Comparison of ENCODE assay signal across 8 cellular contexts in genomic region chr21:15062566-15062965, GRCh38. TPM values are rescaled to one million over a fixed set of nuclear protein-coding genes. Genes with fewer than 3 reads are reported as not detected.
DNase-seq lines count a peak whose midpoint lies in the region; ATAC-seq and TF ChIP-seq lines count a peak whose summit lies in the region.

No MANE protein-coding gene starts in this region.

- ATAC-seq in GM18870 (IDR thresholded peaks at IDR 0.05; ENCODE audit: unreplicated experiment) (no peak), GM21367 (IDR thresholded peaks at IDR 0.05; ENCODE audit: unreplicated experiment) (no peak)

- H3K27ac Mint-ChIP-seq in nephron = peak overlapping the region; percentile 92 to 100 (median 95)

- H3K4me1 Mint-ChIP-seq in nephron = peaks cover 55% of the 10 kb centered on the region

- H3K27me3 Mint-ChIP-seq in nephron (ENCODE audit: low read depth) = peaks cover 4% of the 10 kb centered on the region

- H3K36me3 ChIP-seq in ES-I3 (ENCODE audit: insufficient read depth, low read length) = no peaks in the 10 kb centered on the region
- no peaks in the 10 kb centered on the region for H3K36me3 ChIP-seq in HAP-1 (replicated peaks)

- in situ Hi-C loops in HAP-1 (cut with MboI; ENCODE audit: low sequenced_read_pairs) = no loop called here

- H3K9me3 ChIP-seq in ES-I3 (ENCODE audit: control insufficient read depth, insufficient read depth, low read length) (no peaks in the 10 kb centered on the region), HAP-1 (no peaks in the 10 kb centered on the region)

- H3K9ac ChIP-seq in ES-I3 (ENCODE audit: low read depth, low read length) = peak overlapping the region; percentile 80

- H3K27me3 ChIP-seq in HAP-1 (ENCODE audit: low read depth) = peaks cover 26% of the 10 kb centered on the region

- no peak overlapping the region; the same call in 1 of the 2 replicates for H3K4me3 ChIP-seq in HAP-1

- peaks cover 9% of the 10 kb centered on the region for H3K36me3 Mint-ChIP-seq in nephron (ENCODE audit: low read depth)

- no peaks in the 10 kb centered on the region for H3K9me3 Mint-ChIP-seq in nephron

- DNase-seq in NCI-H82 treated with DMSO at 0.1 percent for 48 hours (lab: John Stamatoyannopoulos, UW; ENCODE audit: unreplicated experiment) (peak; percentile 51), dermis microvascular lymphatic vessel endothelial cell (ENCODE audit: low read depth in 2 of 2) (peak; percentile 26 to 31), HAP-1 (ENCODE audit: low spot score in 2 of 2) (no peak), D341Med (ENCODE audit: low spot score) (no peak)

- H3K4me1 ChIP-seq in ES-I3 (ENCODE audit: insufficient read depth, low read length) (peaks cover 32% of the 10 kb centered on the region), HAP-1 (peaks cover 7% of the 10 kb centered on the region)

- H3K4me3 Mint-ChIP-seq in nephron = peak overlapping the region; percentile 95 to 97 (median 96)

- TF ChIP-seq CTCF in nephron (IDR thresholded peaks at IDR 0.05; ENCODE audit: unreplicated experiment in 3 of 3) = peak in 2 of 3 experiments; percentile 32 to 43

RNA-seq across cellular contexts. Expression of gene NRIP1, which starts 2.2 kb away (rescaled TPM):
- total RNA-seq in dermis microvascular lymphatic vessel endothelial cell = 35.6 and 47.0 TPM in 2 replicates

Comparison
In these comparisons a context has a peak if more than half of its experiments do, and no peak if none do; other contexts are left out.
1. DNase-seq: peak in NCI-H82 treated with DMSO at 0.1 percent for 48 hours (single experiment) and dermis microvascular lymphatic vessel endothelial cell (2 of 2); none in HAP-1 (0 of 2) and D341Med (single experiment).